In genomic region chr10:119687192-119688032, GRCh38 we compare ENCODE assay signal across 8 cellular contexts. TPM values are rescaled to one million over a fixed set of nuclear protein-coding genes. Genes with fewer than 3 reads are reported as not detected.
A peak's percentile ranks its signal among the peaks of the same experiment; 100 is the strongest.
DNase-seq lines count a peak whose midpoint lies in the region; ATAC-seq and TF ChIP-seq lines count a peak whose summit lies in the region.

No MANE protein-coding gene starts in this region.

- H3K9me3 ChIP-seq in heart right ventricle (no peaks in the 10 kb centered on the region), mesenchymal stem cell (ENCODE audit: control insufficient read depth, low read length) (no peaks in the 10 kb centered on the region), uterus (no peaks in the 10 kb centered on the region), spleen (no peaks in the 10 kb centered on the region)

- TF ChIP-seq CTCF in heart right ventricle (IDR thresholded peaks at IDR 0.05) (no peak), brain (conservative IDR thresholded peaks at IDR 0.05) (no peak), uterus (IDR thresholded peaks at IDR 0.05) (no peak), spleen (IDR thresholded peaks at IDR 0.05 in 8 of 11, conservative IDR thresholded peaks at IDR 0.05 in 3 of 11) (no peak), GM13976 (IDR thresholded peaks at IDR 0.05; ENCODE audit: borderline replicate concordance, control extremely low read depth, extremely low read depth, insufficient read depth, missing control alignments) (no peak)

- intact Hi-C loops in heart right ventricle (cut with DNase I): loop anchor here in 9 of 10 donors (2.0 to 10.0 kb wide), 8 partner anchors 37 to 230 kb away; partner anchors contain the start of gene INPP5F (in 4 of the 9)
- intact Hi-C loops in left cardiac atrium (cut with DNase I): loop anchor here (2.0 to 10.0 kb wide), 3 partner anchors 37 to 177 kb away; no protein-coding TSS in a partner anchor
- intact Hi-C loops in uterus (cut with DNase I; ENCODE audit: low total_unique reads): loop anchor here (5.0 kb wide), 1 partner anchor 65 kb away; no protein-coding TSS in a partner anchor
- intact Hi-C loops in spleen (cut with DNase I; ENCODE audit: low total_unique reads): loop anchor here (5.0 to 10.0 kb wide), 3 partner anchors 67 to 657 kb away; no protein-coding TSS in a partner anchor

- H2BK5ac ChIP-seq in mesenchymal stem cell (ENCODE audit: low read depth, low read length, poor library complexity, severe bottlenecking): no peak overlapping the region

- peaks cover 31% of the 10 kb centered on the region for H3K4me1 Mint-ChIP-seq in brain

- H3K14ac ChIP-seq in mesenchymal stem cell (ENCODE audit: low read length in 2 of 2): no peak overlapping the region

- H3K27ac ChIP-seq in heart right ventricle: peak overlapping the region in 7 of 10 donors; percentile 27 to 72 (median 56)
- H3K27ac ChIP-seq in mesenchymal stem cell (ENCODE audit: low read length, poor library complexity, severe bottlenecking): peak overlapping the region; percentile 62
- peak overlapping the region; percentile 53 to 65 for H3K27ac ChIP-seq in uterus
- H3K27ac ChIP-seq in spleen: peak overlapping the region in 3 of 8 donors; percentile 1 to 28 (median 12)

- no peak overlapping the region for H2BK120ac ChIP-seq in mesenchymal stem cell (ENCODE audit: low read depth, low read length)

- no peak overlapping the region for H3K23ac ChIP-seq in mesenchymal stem cell (ENCODE audit: low read length in 2 of 2)

- DNase-seq in heart right ventricle (no peak), left cardiac atrium (no peak), mesenchymal stem cell (peak; percentile 58), uterus (no peak), spleen (no peak), GDM1 (lab: John Stamatoyannopoulos, UW) (no peak), GM13976 (ENCODE audit: low spot score) (no peak)

- TF ChIP-seq POLR2A in uterus (IDR thresholded peaks at IDR 0.05): no peak
- no peak for TF ChIP-seq POLR2A in spleen (IDR thresholded peaks at IDR 0.05)

- peak overlapping the region; percentile 87 for H3K4me2 ChIP-seq in mesenchymal stem cell (ENCODE audit: low read length, poor library complexity, severe bottlenecking)

- peak overlapping the region; percentile 73 to 98 (median 89) for H3K27ac Mint-ChIP-seq in brain

- no peaks in the 10 kb centered on the region for H3K9me3 Mint-ChIP-seq in brain

- no peaks in the 10 kb centered on the region for H3K79me1 ChIP-seq in mesenchymal stem cell (replicated peaks; ENCODE audit: low read length, poor library complexity, severe bottlenecking)

- H2BK15ac ChIP-seq in mesenchymal stem cell (ENCODE audit: low read depth, poor library complexity, severe bottlenecking): no peak overlapping the region

- no peak overlapping the region for H2AK5ac ChIP-seq in mesenchymal stem cell (ENCODE audit: low read length, severe bottlenecking)

- H3K4me3 ChIP-seq in heart right ventricle (peak overlapping the region in 3 of 10 donors; percentile 40 to 47 (median 42)), mesenchymal stem cell (ENCODE audit: insufficient read depth in 1 of 2, low read depth in 1 of 2, low read length in 2 of 2) (no peak overlapping the region), uterus (no peak overlapping the region), spleen (peak overlapping the region in 1 of 8 donors; percentile 54)

- H4K8ac ChIP-seq in mesenchymal stem cell (ENCODE audit: low read length): peak overlapping the region; percentile 62

- ATAC-seq in heart right ventricle: peak in 2 of 8 donors; percentile 5 to 13
- no peak for ATAC-seq in left cardiac atrium

- H2BK12ac ChIP-seq in mesenchymal stem cell (ENCODE audit: low read length in 2 of 2): no peak overlapping the region

- H3K9ac ChIP-seq in mesenchymal stem cell (ENCODE audit: low read length): peak overlapping the region; percentile 86

- no peak overlapping the region for H2AFZ ChIP-seq in mesenchymal stem cell (ENCODE audit: low read depth, low read length)

- H3K27me3 Mint-ChIP-seq in brain: peaks cover 4% of the 10 kb centered on the region

- H4K91ac ChIP-seq in mesenchymal stem cell (ENCODE audit: low read length): no peak overlapping the region

- in situ Hi-C loops in GM13976 (cut with MboI; ENCODE audit: low sequenced_read_pairs, unreplicated experiment): loop anchor here (10.0 to 25.0 kb wide), 2 partner anchors 167 to 650 kb away; no protein-coding TSS in a partner anchor

- no peak overlapping the region for H3K18ac ChIP-seq in mesenchymal stem cell (ENCODE audit: low read depth in 1 of 2, low read length in 2 of 2)

- H3K36me3 ChIP-seq in heart right ventricle: no peaks in the 10 kb centered on the region
- no peaks in the 10 kb centered on the region for H3K36me3 ChIP-seq in mesenchymal stem cell (ENCODE audit: control insufficient read depth in 1 of 2, insufficient read depth in 2 of 2, low read depth in 1 of 2, low read length in 2 of 2)
- H3K36me3 ChIP-seq in uterus: no peaks in the 10 kb centered on the region
- no peaks in the 10 kb centered on the region for H3K36me3 ChIP-seq in spleen

- H3K4me1 ChIP-seq in heart right ventricle (peaks cover 0 to 21% (median 6%) of the 10 kb centered on the region in 9 donors), mesenchymal stem cell (ENCODE audit: control insufficient read depth, insufficient read depth, low read depth, low read length) (peaks cover 4% of the 10 kb centered on the region), uterus (no peaks in the 10 kb centered on the region), spleen (peaks cover 0 to 27% (median 18%) of the 10 kb centered on the region in 6 donors)

- WGBS in heart right ventricle, 2 donors: 61 to 68% methylated on average over 10 of the region's 10 CpGs
- 21% methylated on average over 7 of the region's 10 CpGs for WGBS in mesenchymal stem cell
- WGBS in spleen, 5 donors: 56 to 75% (median 67%) methylated on average over 10 of the region's 10 CpGs

- peak overlapping the region in 1 of 2 experiments; percentile 0 for H3K4ac ChIP-seq in mesenchymal stem cell (ENCODE audit: low read depth in 1 of 2, low read length in 2 of 2)

- H3K27me3 ChIP-seq in heart right ventricle: no peaks in the 10 kb centered on the region
- no peaks in the 10 kb centered on the region for H3K27me3 ChIP-seq in mesenchymal stem cell (ENCODE audit: control insufficient read depth in 1 of 2, insufficient read depth in 1 of 2, low read length in 2 of 2)
- no peaks in the 10 kb centered on the region for H3K27me3 ChIP-seq in uterus
- H3K27me3 ChIP-seq in spleen (replicated peaks in 1 of 7): no peaks in the 10 kb centered on the region

- H3K36me3 Mint-ChIP-seq in brain: no peaks in the 10 kb centered on the region

- peak overlapping the region; percentile 78 to 85 (median 79) for H3K4me3 Mint-ChIP-seq in brain

RNA-seq across cellular contexts. Expression of gene BAG3, which starts 36.2 kb away (rescaled TPM):
- 100 to 1,000 TPM; 115 to 191 (median 145) TPM for total RNA-seq in heart right ventricle
- polyA plus RNA-seq in heart right ventricle: 100 to 1,000 TPM in 1 of 2 donors, 10 to 100 TPM in 1; 42.5 to 193 TPM
- 100 to 1,000 TPM; 113 to 114 TPM for total RNA-seq in left cardiac atrium
- 20.6 TPM for polyA plus RNA-seq in brain (ENCODE audit: insufficient read depth, low read depth, low replicate concordance)
- polyA plus RNA-seq in mesenchymal stem cell (2013, experiment 1 of 2): 66.0 TPM
- 65.0 TPM for polyA plus RNA-seq in mesenchymal stem cell (2013, experiment 2 of 2)
- 10 to 100 TPM in 3 of 4 donors, 1 to 10 TPM in 1; 6.6 to 44.1 (median 22.4) TPM for total RNA-seq in uterus
- total RNA-seq in spleen: 10 to 100 TPM; 15.1 to 36.0 (median 18.3) TPM
- polyA plus RNA-seq in spleen: 1 to 10 TPM; 2.1 to 7.2 (median 3.5) TPM

RNA-seq across cellular contexts. Expression of gene INPP5F, which starts 38.4 kb away (rescaled TPM):
- total RNA-seq in heart right ventricle (10 to 100 TPM in 2 of 10 donors, 1 to 10 TPM in 8; 4.2 to 13.3 (median 7.5) TPM), left cardiac atrium (1 to 10 TPM; 6.2 to 8.3 TPM), uterus (10 to 100 TPM; 14.3 to 67.3 (median 27.8) TPM), spleen (10 to 100 TPM in 6 of 7 donors, 1 to 10 TPM in 1; 8.4 to 16.2 (median 12.5) TPM)
- polyA plus RNA-seq in heart right ventricle (1 to 10 TPM; 4.0 to 4.5 TPM), brain (ENCODE audit: insufficient read depth, low read depth, low replicate concordance) (14.4 TPM), spleen (1 to 10 TPM; 6.0 to 6.9 (median 6.4) TPM)
- 24.1 TPM for polyA plus RNA-seq in mesenchymal stem cell (2013, experiment 1 of 2)
- 25.7 TPM for polyA plus RNA-seq in mesenchymal stem cell (2013, experiment 2 of 2)
